In the genomic region with DNA sequence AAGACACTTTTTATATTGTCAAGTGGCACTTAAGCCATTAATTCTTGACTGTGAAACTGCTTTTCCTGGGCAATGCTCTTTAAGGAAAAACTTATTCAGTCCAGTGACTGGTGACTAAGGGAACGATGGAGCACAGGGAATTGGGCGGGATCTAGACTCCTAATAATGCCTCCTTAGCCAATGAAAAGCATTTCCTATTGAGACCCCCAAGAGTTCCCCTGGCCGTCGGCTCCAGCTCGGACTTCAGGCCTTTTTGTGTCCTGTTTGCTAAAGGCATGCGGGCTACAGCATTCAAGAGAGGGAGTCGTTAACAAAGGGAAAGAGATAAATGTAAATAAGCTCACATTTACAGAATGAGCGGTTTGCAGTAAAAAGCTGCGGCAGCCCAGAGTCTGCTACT, we compare ENCODE assay signal across 11 cellular contexts. TPM values are rescaled to one million over a fixed set of nuclear protein-coding genes. Genes with fewer than 3 reads are reported as not detected.
DNase-seq lines count a peak whose midpoint lies in the region; FAIRE-seq and TF ChIP-seq lines count a peak whose summit lies in the region.
"Had no signal": no experiment of that assay in that cellular context is flagged by ENCODE, and none has a peak within 500 bp of the region (broad histone marks: within the 10 kb centered on the region; RNA-seq: fewer than 3 reads in every experiment).

A gene with protein sequence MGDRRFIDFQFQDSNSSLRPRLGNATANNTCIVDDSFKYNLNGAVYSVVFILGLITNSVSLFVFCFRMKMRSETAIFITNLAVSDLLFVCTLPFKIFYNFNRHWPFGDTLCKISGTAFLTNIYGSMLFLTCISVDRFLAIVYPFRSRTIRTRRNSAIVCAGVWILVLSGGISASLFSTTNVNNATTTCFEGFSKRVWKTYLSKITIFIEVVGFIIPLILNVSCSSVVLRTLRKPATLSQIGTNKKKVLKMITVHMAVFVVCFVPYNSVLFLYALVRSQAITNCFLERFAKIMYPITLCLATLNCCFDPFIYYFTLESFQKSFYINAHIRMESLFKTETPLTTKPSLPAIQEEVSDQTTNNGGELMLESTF (plus strand): TSS at position 250 of the 400 bp plus-strand sequence. CDS start 7,150 bp downstream, outside the sequence.

- no peak within 1 kb of the TSS for H2BK12ac ChIP-seq in mesenchymal stem cell (ENCODE audit: low read length in 2 of 2)

- no peak within 1 kb of the TSS for H2BK15ac ChIP-seq in mesenchymal stem cell (ENCODE audit: low read depth, poor library complexity, severe bottlenecking)

- no peak within 1 kb of the TSS for H3K23ac ChIP-seq in mesenchymal stem cell (ENCODE audit: low read length in 2 of 2)

- H3K18ac ChIP-seq in mesenchymal stem cell (ENCODE audit: low read depth in 1 of 2, low read length in 2 of 2): no peak within 1 kb of the TSS

- H3K4me1 ChIP-seq in NT2/D1 (ENCODE audit: insufficient read depth, insufficient read length): no peaks in the 10 kb centered on the region
- no peaks in the 10 kb centered on the region for H3K4me1 ChIP-seq in mesenchymal stem cell (ENCODE audit: control insufficient read depth, insufficient read depth, low read depth, low read length)
- H3K4me1 ChIP-seq in suprapubic skin: no peaks in the 10 kb centered on the region
- no peaks in the 10 kb centered on the region for H3K4me1 ChIP-seq in Karpas-422 (ENCODE audit: low read length)
- H3K4me1 ChIP-seq in small intestine (ENCODE audit: control insufficient read depth in 2 of 2, insufficient read depth in 1 of 2, low read depth in 1 of 2, low read length in 1 of 2): no peaks in the 10 kb centered on the region

- no peaks in the 10 kb centered on the region for H3K79me1 ChIP-seq in mesenchymal stem cell (replicated peaks; ENCODE audit: low read length, poor library complexity, severe bottlenecking)

- H4K20me1 ChIP-seq in Karpas-422 (ENCODE audit: insufficient read depth, low read depth, low read length): no peaks in the 10 kb centered on the region

- H3K9me3 ChIP-seq in NT2/D1 (ENCODE audit: insufficient read depth, low read length) (no peaks in the 10 kb centered on the region), mesenchymal stem cell (ENCODE audit: control insufficient read depth, low read length) (no peaks in the 10 kb centered on the region), suprapubic skin (no peaks in the 10 kb centered on the region), Karpas-422 (ENCODE audit: low read length) (peaks cover 4% of the 10 kb centered on the region), small intestine (ENCODE audit: control insufficient read depth, low read depth) (no peaks in the 10 kb centered on the region)

- no peak within 1 kb of the TSS for H2BK120ac ChIP-seq in mesenchymal stem cell (ENCODE audit: low read depth, low read length)

- peak within 1 kb of the TSS; percentile 12 for H3K4me3 ChIP-seq in NT2/D1 (ENCODE audit: insufficient read length, low read depth)
- H3K4me3 ChIP-seq in mesenchymal stem cell (ENCODE audit: insufficient read depth in 1 of 2, low read depth in 1 of 2, low read length in 2 of 2): peak within 1 kb of the TSS; percentile 44 to 65
- H3K4me3 ChIP-seq in suprapubic skin: peak within 1 kb of the TSS; percentile 28
- H3K4me3 ChIP-seq in Karpas-422 (ENCODE audit: low read length): no peak within 1 kb of the TSS
- no peak within 1 kb of the TSS for H3K4me3 ChIP-seq in small intestine (ENCODE audit: low read depth in 1 of 2, low read length in 2 of 2)

- H3K4ac ChIP-seq in mesenchymal stem cell (ENCODE audit: low read depth in 1 of 2, low read length in 2 of 2): no peak within 1 kb of the TSS

- no peak within 1 kb of the TSS for H2BK5ac ChIP-seq in mesenchymal stem cell (ENCODE audit: low read depth, low read length, poor library complexity, severe bottlenecking)

- H3K36me3 ChIP-seq in NT2/D1 (ENCODE audit: insufficient read depth, insufficient read length, low read length) (no peaks in the 10 kb centered on the region), mesenchymal stem cell (ENCODE audit: control insufficient read depth in 1 of 2, insufficient read depth in 2 of 2, low read depth in 1 of 2, low read length in 2 of 2) (no peaks in the 10 kb centered on the region), suprapubic skin (no peaks in the 10 kb centered on the region), Karpas-422 (ENCODE audit: insufficient read depth, low read length) (no peaks in the 10 kb centered on the region), small intestine (ENCODE audit: control insufficient read depth in 2 of 2, insufficient read depth in 2 of 2, low read length in 2 of 2) (no peaks in the 10 kb centered on the region)

- TF ChIP-seq CTCF in suprapubic skin (IDR thresholded peaks at IDR 0.05): no peak

- no peak within 1 kb of the TSS for H4K91ac ChIP-seq in mesenchymal stem cell (ENCODE audit: low read length)

- H3K4me2 ChIP-seq in mesenchymal stem cell (ENCODE audit: low read length, poor library complexity, severe bottlenecking): peak within 1 kb of the TSS; percentile 65
- H3K4me2 ChIP-seq in Karpas-422 (ENCODE audit: low read depth, low read length, poor library complexity, severe bottlenecking): no peak within 1 kb of the TSS

- 2% methylated on average over 6 of the region's 9 CpGs for WGBS in mesenchymal stem cell
- WGBS in suprapubic skin: 36% methylated on average over 9 of the region's 9 CpGs
- 28 to 43% (median 28%) methylated on average over 9 of the region's 9 CpGs for WGBS in small intestine, 3 donors

- H3K27ac ChIP-seq in mesenchymal stem cell (ENCODE audit: low read length, poor library complexity, severe bottlenecking) (no peak within 1 kb of the TSS), suprapubic skin (no peak within 1 kb of the TSS), Karpas-422 (ENCODE audit: low read length) (no peak within 1 kb of the TSS), small intestine (ENCODE audit: low read depth in 1 of 2, low read length in 1 of 2) (no peak within 1 kb of the TSS)
- H3K27ac ChIP-seq: RWPE1 had no signal

- peak; percentile 78 for DNase-seq in NT2/D1 (ENCODE audit: low read depth, low spot score)
- peak; percentile 10 for DNase-seq in epidermal melanocyte (ENCODE audit: insufficient read length, low spot score)
- DNase-seq in mesenchymal stem cell: peak; percentile 13
- DNase-seq in suprapubic skin (ENCODE audit: low spot score in 2 of 2): no peak
- no peak for DNase-seq in SHP77 (lab: John Stamatoyannopoulos, UW)
- DNase-seq in NCI-H146 (lab: John Stamatoyannopoulos, UW): no peak
- no peak for DNase-seq in Karpas-422
- no peak for DNase-seq in small intestine
- DNase-seq: central memory CD4-positive, alpha-beta T cell; NCI-H1092 had no signal

- H3K27me3 ChIP-seq in NT2/D1 (ENCODE audit: insufficient read depth, insufficient read length): no peaks in the 10 kb centered on the region
- no peaks in the 10 kb centered on the region for H3K27me3 ChIP-seq in mesenchymal stem cell (ENCODE audit: control insufficient read depth in 1 of 2, insufficient read depth in 1 of 2, low read length in 2 of 2)
- no peaks in the 10 kb centered on the region for H3K27me3 ChIP-seq in suprapubic skin
- H3K27me3 ChIP-seq in Karpas-422 (ENCODE audit: low read length): no peaks in the 10 kb centered on the region
- no peaks in the 10 kb centered on the region for H3K27me3 ChIP-seq in small intestine (ENCODE audit: control insufficient read depth in 2 of 2, insufficient read depth in 2 of 2, low read length in 2 of 2)

- H2AK5ac ChIP-seq in mesenchymal stem cell (ENCODE audit: low read length, severe bottlenecking): no peak within 1 kb of the TSS

- no peak within 1 kb of the TSS for H4K8ac ChIP-seq in mesenchymal stem cell (ENCODE audit: low read length)

- TF ChIP-seq EP300 in suprapubic skin (IDR thresholded peaks at IDR 0.05): no peak

- H3K79me2 ChIP-seq in Karpas-422 (ENCODE audit: low read length): no peaks in the 10 kb centered on the region

- no peak for TF ChIP-seq POLR2A in suprapubic skin (IDR thresholded peaks at IDR 0.05)

- no peak within 1 kb of the TSS for H3K14ac ChIP-seq in mesenchymal stem cell (ENCODE audit: low read length in 2 of 2)

- no peaks in the 10 kb centered on the region for H3K9me2 ChIP-seq in Karpas-422 (replicated peaks; ENCODE audit: insufficient read depth, low read length)

- H3K9ac ChIP-seq in NT2/D1 (ENCODE audit: insufficient read length, low read depth) (peak within 1 kb of the TSS; percentile 66), mesenchymal stem cell (ENCODE audit: low read length) (peak within 1 kb of the TSS; percentile 83), Karpas-422 (ENCODE audit: low read length) (no peak within 1 kb of the TSS)

- no peak for FAIRE-seq in small intestine (lab: Jason Lieb, UNC)

- no peak within 1 kb of the TSS for H2AFZ ChIP-seq in mesenchymal stem cell (ENCODE audit: low read depth, low read length)
- H2AFZ ChIP-seq in Karpas-422 (ENCODE audit: low read length): no peak within 1 kb of the TSS

RNA-seq across cellular contexts. Expression of the gene that starts here (rescaled TPM):
- polyA plus RNA-seq in mesenchymal stem cell (2013, experiment 1 of 2): 0.39 TPM
- 0.52 TPM for polyA plus RNA-seq in mesenchymal stem cell (2013, experiment 2 of 2)
- total RNA-seq in suprapubic skin: under 1 TPM in 1 of 4 donors, not detected in 3; 0.32 TPM
- not detected in 2 replicates for total RNA-seq in Karpas-422 (2014; rRNA removed; shearing (Covaris generic); ENCODE audit: low replicate concordance)
- not detected for polyA plus RNA-seq in small intestine

Comparison
In these comparisons a context has a peak if more than half of its experiments do, and no peak if none do; other contexts are left out.
1. DNase-seq: peak in NT2/D1 (single experiment), epidermal melanocyte (single experiment) and mesenchymal stem cell (single experiment); none in suprapubic skin (0 of 2), SHP77 (0 of 2), NCI-H146 (single experiment), Karpas-422 (single experiment) and small intestine (single experiment).
2. H3K4me3 ChIP-seq: peak in NT2/D1 (single experiment), mesenchymal stem cell (2 of 2) and suprapubic skin (single experiment); none in Karpas-422 (single experiment) and small intestine (0 of 2).